In genomic region chr20:23636908-23637281, GRCh38 we compare ENCODE assay signal across 8 cellular contexts. TPM values are rescaled to one million over a fixed set of nuclear protein-coding genes. Genes with fewer than 3 reads are reported as not detected.
DNase-seq lines count a peak whose midpoint lies in the region; ATAC-seq and FAIRE-seq lines count a peak whose summit lies in the region.

No MANE protein-coding gene starts in this region.

- 9 to 21% (median 17%) methylated on average over 4 of the region's 4 CpGs for WGBS in small intestine, 3 donors

- ATAC-seq in activated naive CD8-positive, alpha-beta T cell treated with anti-CD3 and anti-CD28 coated beads, Interleukin-2, amount 50 U/mL, for 24 hours = no peak

- H3K27me3 Mint-ChIP-seq in activated naive CD8-positive, alpha-beta T cell treated with anti-CD3 and anti-CD28 coated beads, Interleukin-2, amount 50 U/mL, for 24 hours = peaks cover 19% of the 10 kb centered on the region

- H3K9me3 ChIP-seq in HAP-1 = no peaks in the 10 kb centered on the region
- H3K9me3 ChIP-seq in iPS-18a (ENCODE audit: control insufficient read depth, low read depth, low read length) = no peaks in the 10 kb centered on the region
- no peaks in the 10 kb centered on the region for H3K9me3 ChIP-seq in small intestine (ENCODE audit: control insufficient read depth, low read depth)

- no peaks in the 10 kb centered on the region for H3K36me3 Mint-ChIP-seq in activated naive CD8-positive, alpha-beta T cell treated with anti-CD3 and anti-CD28 coated beads, Interleukin-2, amount 50 U/mL, for 24 hours (ENCODE audit: low read depth)

- H3K27ac Mint-ChIP-seq in activated naive CD8-positive, alpha-beta T cell treated with anti-CD3 and anti-CD28 coated beads, Interleukin-2, amount 50 U/mL, for 24 hours = no peak overlapping the region

- peak overlapping the region; percentile 52 for H3K9ac ChIP-seq in iPS-18a (ENCODE audit: low read length)

- H3K4me1 ChIP-seq in HAP-1 (no peaks in the 10 kb centered on the region), iPS-18a (ENCODE audit: control insufficient read depth, low read depth, low read length) (peaks cover 7% of the 10 kb centered on the region), small intestine (ENCODE audit: control insufficient read depth in 2 of 2, insufficient read depth in 1 of 2, low read depth in 1 of 2, low read length in 1 of 2) (peaks cover 3 to 5% of the 10 kb centered on the region in 2 donors)

- peaks cover 4% of the 10 kb centered on the region for H3K4me1 Mint-ChIP-seq in activated naive CD8-positive, alpha-beta T cell treated with anti-CD3 and anti-CD28 coated beads, Interleukin-2, amount 50 U/mL, for 24 hours

- H3K9me3 Mint-ChIP-seq in activated naive CD8-positive, alpha-beta T cell treated with anti-CD3 and anti-CD28 coated beads, Interleukin-2, amount 50 U/mL, for 24 hours = no peaks in the 10 kb centered on the region

- no peak for DNase-seq in HAP-1 (ENCODE audit: low spot score in 2 of 2)
- DNase-seq in activated naive CD8-positive, alpha-beta T cell treated with anti-CD3 and anti-CD28 coated beads, Interleukin-2, amount 50 U/mL, for 24 hours = no peak
- DNase-seq in small intestine = no peak
- no peak for DNase-seq in NK-92 treated with Interleukin-12 subunit alpha and Interleukin-12 subunit beta, amount 100 ng/mL, for 24 hours (lab: John Stamatoyannopoulos, UW)
- no peak for DNase-seq in NCI-H2107 (lab: John Stamatoyannopoulos, UW)
- DNase-seq in kidney glomerular epithelial cell (lab: John Stamatoyannopoulos, UW) = no peak
- DNase-seq in NCI-H446 treated with DMSO at 0.1 percent for 48 hours (lab: John Stamatoyannopoulos, UW) = no peak

- H3K4me3 ChIP-seq in HAP-1 = peak overlapping the region; percentile 53
- H3K4me3 ChIP-seq in iPS-18a (ENCODE audit: low read length) = peak overlapping the region; percentile 57
- peak overlapping the region; percentile 80 to 83 for H3K4me3 ChIP-seq in small intestine (ENCODE audit: low read depth in 1 of 2, low read length in 2 of 2)

- in situ Hi-C loops in HAP-1 (cut with MboI; ENCODE audit: low sequenced_read_pairs) = no loop called here

- peak overlapping the region; percentile 45 for H3K4me3 Mint-ChIP-seq in activated naive CD8-positive, alpha-beta T cell treated with anti-CD3 and anti-CD28 coated beads, Interleukin-2, amount 50 U/mL, for 24 hours

- H3K27me3 ChIP-seq in HAP-1 (ENCODE audit: low read depth) (no peaks in the 10 kb centered on the region), iPS-18a (ENCODE audit: control insufficient read depth, insufficient read depth, low read length) (peaks cover 12% of the 10 kb centered on the region), small intestine (ENCODE audit: control insufficient read depth in 2 of 2, insufficient read depth in 2 of 2, low read length in 2 of 2) (no peaks in the 10 kb centered on the region)

- H3K36me3 ChIP-seq in HAP-1 (replicated peaks) (peaks cover 5% of the 10 kb centered on the region; the same call in 1 of the 2 replicates), iPS-18a (ENCODE audit: control insufficient read depth, low read depth, low read length) (no peaks in the 10 kb centered on the region), small intestine (ENCODE audit: control insufficient read depth in 2 of 2, insufficient read depth in 2 of 2, low read length in 2 of 2) (peaks cover 0 to 13% of the 10 kb centered on the region in 2 donors)

- H3K27ac ChIP-seq in iPS-18a (ENCODE audit: low read length) (no peak overlapping the region), small intestine (ENCODE audit: low read depth in 1 of 2, low read length in 1 of 2) (peak overlapping the region; percentile 97 to 98)

- no peak for FAIRE-seq in small intestine (lab: Jason Lieb, UNC)

RNA-seq across cellular contexts. Expression of gene CST3, which starts 0.9 kb away (rescaled TPM):
- polyA plus RNA-seq in small intestine = 100 to 1,000 TPM; 443 to 496 (median 444) TPM

RNA-seq across cellular contexts. Expression of gene CST9, which starts 31.2 kb away (rescaled TPM):
- not detected for polyA plus RNA-seq in small intestine

RNA-seq across cellular contexts. Expression of gene CST4, which starts 51.9 kb away (rescaled TPM):
- polyA plus RNA-seq in small intestine = not detected
